ENCODE assay signal across 9 cellular contexts in genomic region chr2:127543013-127543501, GRCh38. TPM values are rescaled to one million over a fixed set of nuclear protein-coding genes. Genes with fewer than 3 reads are reported as not detected.
DNase-seq lines count a peak whose midpoint lies in the region; TF ChIP-seq lines count a peak whose summit lies in the region.
"Not testable (repeated sequence)": the region's sequence is repeated elsewhere in the genome, so short reads cannot be mapped to it uniquely, and the experiment has no call there.
"Had no signal": no experiment of that assay in that cellular context is flagged by ENCODE, and none has a peak within 500 bp of the region (broad histone marks: within the 10 kb centered on the region; RNA-seq: fewer than 3 reads in every experiment).

No MANE protein-coding gene starts in this region.

- not testable (repeated sequence) for H3K36me3 ChIP-seq in smooth muscle cell (ENCODE audit: low read depth)

- not testable (repeated sequence) for H3K79me2 ChIP-seq in smooth muscle cell (ENCODE audit: low read depth)

- not testable (repeated sequence) for H3F3A ChIP-seq in smooth muscle cell (ENCODE audit: low read depth)

- not testable (repeated sequence) for H3K9me3 Mint-ChIP-seq in nephron

- not testable (repeated sequence) for TF ChIP-seq CTCF in VCaP (conservative IDR thresholded peaks at IDR 0.05); nephron (IDR thresholded peaks at IDR 0.05; ENCODE audit: unreplicated experiment in 3 of 3); smooth muscle cell (IDR thresholded peaks at IDR 0.05; ENCODE audit: borderline replicate concordance, insufficient read depth, poor library complexity, severe bottlenecking)

- WGBS in smooth muscle cell (ENCODE audit: low lambda C conversion rate), result 17% methylated on average over 8 of the region's 8 CpGs

- H3K27me3 Mint-ChIP-seq in nephron (ENCODE audit: low read depth), result peaks cover 19% of the 10 kb centered on the region

- DNase-seq in DMS153 (lab: John Stamatoyannopoulos, UW), result peak; percentile 77
- peak; percentile 6 for DNase-seq in NCI-H1092 treated with DMSO at 0.1 percent for 48 hours (lab: John Stamatoyannopoulos, UW)
- DNase-seq in NCI-H345 (lab: John Stamatoyannopoulos, UW), result peak; percentile 16
- peak; percentile 74 for DNase-seq in OCI-M1 (lab: John Stamatoyannopoulos, UW)
- DNase-seq in kidney tubule cell (ENCODE audit: low spot score), result peak; percentile 25
- DNase-seq in smooth muscle cell (lab: John Stamatoyannopoulos, UW; ENCODE audit: unreplicated experiment), result not testable (repeated sequence)

- H3K9ac ChIP-seq in smooth muscle cell (ENCODE audit: low read depth), result not testable (repeated sequence)

- H3K4me3 ChIP-seq in smooth muscle cell, result not testable (repeated sequence)

- H3K4me1 Mint-ChIP-seq in nephron, result peaks cover 15% of the 10 kb centered on the region

- H3K27ac Mint-ChIP-seq in nephron, result peak overlapping the region; percentile 16 to 83 (median 40)

- not testable (repeated sequence) for H3K36me3 Mint-ChIP-seq in nephron (ENCODE audit: low read depth)

- peak overlapping the region; percentile 93 for H3K27ac ChIP-seq in VCaP
- not testable (repeated sequence) for H3K27ac ChIP-seq in smooth muscle cell (ENCODE audit: low read depth)

- not testable (repeated sequence) for H4K20me1 ChIP-seq in smooth muscle cell (ENCODE audit: low read depth)

- H3K4me2 ChIP-seq in smooth muscle cell, result peak overlapping the region; percentile 31

- H3K27me3 ChIP-seq in smooth muscle cell (ENCODE audit: low read depth), result not testable (repeated sequence)

- not testable (repeated sequence) for H3K4me3 Mint-ChIP-seq in nephron

- H3K9me3 ChIP-seq in smooth muscle cell (replicated peaks; ENCODE audit: low read depth), result not testable (repeated sequence)

- H2AFZ ChIP-seq in smooth muscle cell (ENCODE audit: low read depth), result peak overlapping the region; percentile 58

- not testable (repeated sequence) for H3K4me1 ChIP-seq in smooth muscle cell (ENCODE audit: low read depth)

RNA-seq across cellular contexts. Expression of gene MYO7B, which starts 7.6 kb away (rescaled TPM):
- 0.04 and 0.09 TPM in 2 replicates for total RNA-seq in smooth muscle cell
- polyA plus RNA-seq in smooth muscle cell, result 0.35 TPM in 1 of 2 replicates, not detected in the other
- total RNA-seq: CD4-positive, alpha-beta memory T cell had no signal
- polyA plus RNA-seq: CD4-positive, alpha-beta memory T cell had no signal

RNA-seq across cellular contexts. Expression of gene IWS1, which starts 16.8 kb away (rescaled TPM):
- 36.1 and 38.0 TPM in 2 replicates for total RNA-seq in smooth muscle cell
- polyA plus RNA-seq in smooth muscle cell, result 31.2 and 48.5 TPM in 2 replicates
